8 cellular contexts compared by ENCODE assay signal in the genomic region with DNA sequence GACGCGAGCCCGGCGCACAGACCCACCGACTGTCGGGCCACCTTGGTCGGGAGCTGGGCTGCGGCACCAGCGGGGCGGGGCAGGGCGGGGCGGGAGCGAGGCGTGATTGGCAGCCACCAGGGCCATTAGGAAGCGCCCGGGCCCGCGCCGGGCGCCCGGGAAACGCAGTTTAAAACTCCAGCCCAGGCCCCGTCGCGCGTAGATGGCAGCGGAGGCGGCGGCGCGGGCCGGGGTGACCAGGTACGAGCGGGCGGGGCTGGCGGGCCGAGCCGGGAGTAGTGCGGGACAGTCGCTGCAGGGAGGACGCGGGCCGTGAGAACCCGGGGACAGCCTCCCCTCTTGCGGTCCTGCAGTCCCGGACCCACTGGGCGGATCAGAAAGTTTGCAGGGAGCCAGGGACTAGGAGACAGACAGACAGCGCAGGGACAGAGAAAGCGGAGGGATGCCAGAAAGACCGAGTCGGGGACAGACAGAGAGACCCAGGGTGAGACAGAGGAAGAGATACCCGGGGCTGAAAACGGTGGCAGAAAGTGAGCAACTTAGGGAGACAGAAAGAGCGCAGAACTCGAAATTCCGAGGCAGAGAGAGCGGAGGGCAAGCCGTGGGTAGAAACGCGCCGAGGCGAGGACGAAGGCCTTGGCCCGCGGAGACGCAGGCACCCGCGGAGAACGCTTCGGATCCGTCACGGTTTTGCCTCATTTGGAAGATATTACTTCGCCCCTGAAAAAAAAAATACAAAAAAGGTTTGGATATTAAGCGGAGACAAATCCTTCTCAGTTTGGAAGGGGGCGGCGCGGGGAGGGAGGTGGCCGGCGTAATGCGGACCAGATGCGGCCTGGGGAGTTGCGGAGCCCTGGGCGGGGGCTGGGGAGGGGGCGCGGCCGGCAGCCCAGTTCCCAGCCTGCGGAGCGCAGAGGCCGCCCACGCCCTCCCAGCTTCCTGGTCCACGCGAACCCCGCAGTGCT. TPM values are rescaled to one million over a fixed set of nuclear protein-coding genes. Genes with fewer than 3 reads are reported as not detected.
DNase-seq lines count a peak whose midpoint lies in the region; ATAC-seq and TF ChIP-seq lines count a peak whose summit lies in the region.

Gene DMBX1, plus strand, starts transcription at position 199 of the 965 bp plus-strand sequence. CDS start 17,175 bp downstream, outside the sequence.

- ATAC-seq in HG02973 (IDR thresholded peaks at IDR 0.05; ENCODE audit: unreplicated experiment): no peak

- TF ChIP-seq POLR2A in erythroblast (IDR thresholded peaks at IDR 0.05; ENCODE audit: low read length): no peak

- no peak for TF ChIP-seq CTCF in nephron progenitor cell (IDR thresholded peaks at IDR 0.05)

- DNase-seq in Caki2 (ENCODE audit: low read depth) (peak; percentile 48), HT-29 (ENCODE audit: low spot score) (peak; percentile 77), T-helper 9 cell (peak; percentile 21), erythroblast (lab: John Stamatoyannopoulos, UW) (peak; percentile 50 to 66), nephron progenitor cell (peak; percentile 71), middle frontal gyrus (ENCODE audit: extremely low spot score, low spot score) (no peak), glomerular visceral epithelial cell (ENCODE audit: extremely low spot score) (no peak)

- peak within 1 kb of the TSS; percentile 73 for H3K4me3 Mint-ChIP-seq in nephron progenitor cell

- peaks cover 100% of the 10 kb centered on the region for H3K27me3 Mint-ChIP-seq in nephron progenitor cell (ENCODE audit: low read depth, poor library complexity)

- no peaks in the 10 kb centered on the region for H3K36me3 Mint-ChIP-seq in nephron progenitor cell (ENCODE audit: low read depth)

- peaks cover 4% of the 10 kb centered on the region for H3K9me3 Mint-ChIP-seq in nephron progenitor cell

- peak within 1 kb of the TSS; percentile 4 for H3K27ac Mint-ChIP-seq in nephron progenitor cell

- peaks cover 49% of the 10 kb centered on the region for H3K4me1 Mint-ChIP-seq in nephron progenitor cell

- in situ Hi-C loops in Caki2 (cut with HindIII; ENCODE audit: low pct_unique_long_range_greater_than_20kb, low sequenced_read_pairs): no loop called here

RNA-seq across cellular contexts. Expression of gene DMBX1, which starts in this region (rescaled TPM):
- not detected in 2 replicates for total RNA-seq in Caki2 (2014; rRNA removed; shearing (Covaris generic); ENCODE audit: low replicate concordance)
- total RNA-seq in HT-29 (2014; rRNA removed; shearing (Covaris generic)): 3.0 and 3.1 TPM in 2 replicates

Comparison
In these comparisons a context has a peak if more than half of its experiments do, and no peak if none do; other contexts are left out.
1. Peak in DNase-seq in Caki2; RNA of the gene not detected or under 1 TPM.
2. DNase-seq: peak in HT-29 (single experiment), T-helper 9 cell (single experiment), erythroblast (2 of 2) and nephron progenitor cell (single experiment); none in middle frontal gyrus (single experiment) and glomerular visceral epithelial cell (single experiment).